ENCODE assay signal across 12 cellular contexts in genomic region chr4:86965019-86965976, GRCh38. TPM values are rescaled to one million over a fixed set of nuclear protein-coding genes. Genes with fewer than 3 reads are reported as not detected.
A peak's percentile ranks its signal among the peaks of the same experiment; 100 is the strongest.
DNase-seq lines count a peak whose midpoint lies in the region; ATAC-seq and TF ChIP-seq lines count a peak whose summit lies in the region.
"Had no signal": no experiment of that assay in that cellular context is flagged by ENCODE, and none has a peak within 500 bp of the region (broad histone marks: within the 10 kb centered on the region; RNA-seq: fewer than 3 reads in every experiment).

No MANE protein-coding gene starts in this region.

- 78 to 84% (median 82%) methylated on average over 3 of the region's 3 CpGs for WGBS in spleen, 5 donors

- no peaks in the 10 kb centered on the region for H3K36me3 ChIP-seq in right atrium auricular region
- H3K36me3 ChIP-seq in spleen = no peaks in the 10 kb centered on the region

- H3K4me1 Mint-ChIP-seq in activated naive CD8-positive, alpha-beta T cell treated with anti-CD3 and anti-CD28 coated beads, Interleukin-2, amount 50 U/mL, for 24 hours = peaks cover 28% of the 10 kb centered on the region
- peaks cover 29% of the 10 kb centered on the region for H3K4me1 Mint-ChIP-seq in activated naive CD8-positive, alpha-beta T cell treated with anti-CD3 and anti-CD28 coated beads for 36 hours
- peaks cover 15% of the 10 kb centered on the region for H3K4me1 Mint-ChIP-seq in stimulated activated memory B cell treated with anti-CD40 and anti-IgM and Interleukin-4, amounts not matched to agents 10 μg/mL and 1 μg/mL and 100 μg/mL, for 72 hours

- ATAC-seq in activated naive CD8-positive, alpha-beta T cell treated with anti-CD3 and anti-CD28 coated beads, Interleukin-2, amount 50 U/mL, for 24 hours = peak; percentile 51
- ATAC-seq in HG02610 (IDR thresholded peaks at IDR 0.05; ENCODE audit: unreplicated experiment) (peak; percentile 46), HG03575 (IDR thresholded peaks at IDR 0.05; ENCODE audit: extremely low read depth, insufficient number of reproducible peaks, low FRiP score, unreplicated experiment) (peak; percentile 27), left lobe of liver (no peak)
- ATAC-seq in stimulated activated memory B cell treated with anti-CD40 and anti-IgM and Interleukin-4, amounts not matched to agents 10 μg/mL and 1 μg/mL and 100 μg/mL, for 72 hours = peak; percentile 84

- peaks cover 0 to 29% of the 10 kb centered on the region in 2 donors for H3K4me1 ChIP-seq in right atrium auricular region
- peaks cover 26 to 71% (median 50%) of the 10 kb centered on the region in 6 donors for H3K4me1 ChIP-seq in spleen

- no peaks in the 10 kb centered on the region for H3K9me3 ChIP-seq in right atrium auricular region
- H3K9me3 ChIP-seq in spleen = no peaks in the 10 kb centered on the region

- H3K27ac ChIP-seq in right atrium auricular region = no peak overlapping the region
- peak overlapping the region in 1 of 8 donors; percentile 15 for H3K27ac ChIP-seq in spleen

- TF ChIP-seq CTCF in right atrium auricular region (IDR thresholded peaks at IDR 0.05) = no peak
- no peak for TF ChIP-seq CTCF in spleen (IDR thresholded peaks at IDR 0.05 in 8 of 11, conservative IDR thresholded peaks at IDR 0.05 in 3 of 11)

- H3K9me3 Mint-ChIP-seq in activated naive CD8-positive, alpha-beta T cell treated with anti-CD3 and anti-CD28 coated beads, Interleukin-2, amount 50 U/mL, for 24 hours = no peaks in the 10 kb centered on the region
- H3K9me3 Mint-ChIP-seq in activated naive CD8-positive, alpha-beta T cell treated with anti-CD3 and anti-CD28 coated beads for 36 hours = no peaks in the 10 kb centered on the region
- H3K9me3 Mint-ChIP-seq in stimulated activated memory B cell treated with anti-CD40 and anti-IgM and Interleukin-4, amounts not matched to agents 10 μg/mL and 1 μg/mL and 100 μg/mL, for 72 hours = no peaks in the 10 kb centered on the region
- H3K9me3 Mint-ChIP-seq: brain had no signal

- H3K36me3 Mint-ChIP-seq in activated naive CD8-positive, alpha-beta T cell treated with anti-CD3 and anti-CD28 coated beads, Interleukin-2, amount 50 U/mL, for 24 hours (ENCODE audit: low read depth) = peaks cover 5% of the 10 kb centered on the region
- H3K36me3 Mint-ChIP-seq in activated naive CD8-positive, alpha-beta T cell treated with anti-CD3 and anti-CD28 coated beads for 36 hours = peaks cover 1% of the 10 kb centered on the region
- no peaks in the 10 kb centered on the region for H3K36me3 Mint-ChIP-seq in stimulated activated memory B cell treated with anti-CD40 and anti-IgM and Interleukin-4, amounts not matched to agents 10 μg/mL and 1 μg/mL and 100 μg/mL, for 72 hours
- H3K36me3 Mint-ChIP-seq: brain had no signal

- no peak for TF ChIP-seq POLR2A in spleen (IDR thresholded peaks at IDR 0.05)

- no peak for DNase-seq in activated naive CD8-positive, alpha-beta T cell treated with anti-CD3 and anti-CD28 coated beads, Interleukin-2, amount 50 U/mL, for 24 hours
- no peak for DNase-seq in activated naive CD8-positive, alpha-beta T cell treated with anti-CD3 and anti-CD28 coated beads for 36 hours
- DNase-seq in left lobe of liver (ENCODE audit: low spot score) (no peak), right atrium auricular region (ENCODE audit: low spot score) (no peak), spleen (no peak)
- DNase-seq: activated CD4-positive, alpha-beta T cell treated with anti-CD3 and anti-CD28 coated beads for 4 hours; foreskin melanocyte; RPMI8226 had no signal

- no peaks in the 10 kb centered on the region for H3K27me3 Mint-ChIP-seq in activated naive CD8-positive, alpha-beta T cell treated with anti-CD3 and anti-CD28 coated beads, Interleukin-2, amount 50 U/mL, for 24 hours
- H3K27me3 Mint-ChIP-seq in activated naive CD8-positive, alpha-beta T cell treated with anti-CD3 and anti-CD28 coated beads for 36 hours = no peaks in the 10 kb centered on the region
- H3K27me3 Mint-ChIP-seq in stimulated activated memory B cell treated with anti-CD40 and anti-IgM and Interleukin-4, amounts not matched to agents 10 μg/mL and 1 μg/mL and 100 μg/mL, for 72 hours = no peaks in the 10 kb centered on the region

- H3K4me3 ChIP-seq in right atrium auricular region = no peak overlapping the region
- H3K4me3 ChIP-seq in spleen = no peak overlapping the region

- no peak overlapping the region for H3K4me3 Mint-ChIP-seq in activated naive CD8-positive, alpha-beta T cell treated with anti-CD3 and anti-CD28 coated beads, Interleukin-2, amount 50 U/mL, for 24 hours
- H3K4me3 Mint-ChIP-seq in activated naive CD8-positive, alpha-beta T cell treated with anti-CD3 and anti-CD28 coated beads for 36 hours = no peak overlapping the region
- H3K4me3 Mint-ChIP-seq in stimulated activated memory B cell treated with anti-CD40 and anti-IgM and Interleukin-4, amounts not matched to agents 10 μg/mL and 1 μg/mL and 100 μg/mL, for 72 hours = peak overlapping the region; percentile 19
- H3K4me3 Mint-ChIP-seq: brain had no signal

- no peaks in the 10 kb centered on the region for H3K27me3 ChIP-seq in right atrium auricular region
- no peaks in the 10 kb centered on the region for H3K27me3 ChIP-seq in spleen (replicated peaks in 1 of 7)

- peak overlapping the region; percentile 57 for H3K27ac Mint-ChIP-seq in activated naive CD8-positive, alpha-beta T cell treated with anti-CD3 and anti-CD28 coated beads, Interleukin-2, amount 50 U/mL, for 24 hours
- no peak overlapping the region for H3K27ac Mint-ChIP-seq in activated naive CD8-positive, alpha-beta T cell treated with anti-CD3 and anti-CD28 coated beads for 36 hours
- no peak overlapping the region for H3K27ac Mint-ChIP-seq in stimulated activated memory B cell treated with anti-CD40 and anti-IgM and Interleukin-4, amounts not matched to agents 10 μg/mL and 1 μg/mL and 100 μg/mL, for 72 hours
- H3K27ac Mint-ChIP-seq: brain had no signal

- intact Hi-C loops in spleen (cut with DNase I; ENCODE audit: low total_unique reads) = no loop called here

RNA-seq across cellular contexts. Expression of gene AFF1, which starts 30.5 kb away (rescaled TPM):
- total RNA-seq in activated naive CD8-positive, alpha-beta T cell treated with anti-CD3 and anti-CD28 coated beads for 36 hours = 10 to 100 TPM; 28.7 to 31.5 TPM
- total RNA-seq in left lobe of liver (37.2 TPM), right atrium auricular region (10 to 100 TPM; 59.2 to 73.5 TPM), spleen (100 to 1,000 TPM in 3 of 7 donors, 10 to 100 TPM in 4; 75.4 to 119 (median 99.6) TPM)
- 1 to 10 TPM; 4.4 to 8.2 (median 5.4) TPM for polyA plus RNA-seq in spleen
